ENCODE assay signal across 27 cellular contexts in genomic region chr5:9245071-9245470, GRCh38.
DNase-seq lines count a peak whose midpoint lies in the region; ATAC-seq and TF ChIP-seq lines count a peak whose summit lies in the region.
"Had no signal": no experiment of that assay in that cellular context is flagged by ENCODE, and none has a peak within 500 bp of the region (broad histone marks: within the 10 kb centered on the region; RNA-seq: fewer than 3 reads in every experiment).

No MANE protein-coding gene starts in this region.

- 67% methylated on average over 3 of the region's 3 CpGs for WGBS in GM23248 (ENCODE audit: low coverage in 1 of 2, low lambda C conversion rate in 2 of 2, missing lambda C conversion rate in 2 of 2), 2 experiments
- WGBS in SK-N-SH (ENCODE audit: low lambda C conversion rate), result 48% methylated on average over 3 of the region's 3 CpGs
- WGBS in gastroesophageal sphincter (ENCODE audit: low coverage in 1 of 2), 2 donors, result 60 to 81% methylated on average over 1 to 3 of the region's 3 CpGs

- H3K27me3 ChIP-seq in GM23248 (replicated peaks; ENCODE audit: insufficient read depth), result no peaks in the 10 kb centered on the region
- H3K27me3 ChIP-seq in SK-N-SH (ENCODE audit: insufficient read depth), result no peaks in the 10 kb centered on the region
- no peaks in the 10 kb centered on the region for H3K27me3 ChIP-seq in gastroesophageal sphincter
- H3K27me3 ChIP-seq: BLaER1, cardiac muscle cell, left lung, stomach, tibial nerve had no signal

- in situ Hi-C loops in GM23248 (cut with MboI), result no loop called here

- H3K4me2 ChIP-seq in GM23248 (ENCODE audit: unreplicated experiment), result no peak overlapping the region
- H3K4me2 ChIP-seq in SK-N-SH, result no peak overlapping the region
- H3K4me2 ChIP-seq: BLaER1 had no signal

- intact Hi-C loops in Right ventricle myocardium superior (cut with DNase I), result no loop called here

- no peak overlapping the region for H3K27ac ChIP-seq in GM23248
- no peak overlapping the region for H3K27ac ChIP-seq in SK-N-SH (ENCODE audit: low read depth in 2 of 2, low read length in 1 of 2)
- H3K27ac ChIP-seq in gastroesophageal sphincter, result no peak overlapping the region
- H3K27ac ChIP-seq: BLaER1, cardiac muscle cell, left lung, stomach had no signal

- POLR2A ChIA-PET in SK-N-SH (lab: Yijun Ruan, JAX), result no interaction called here

- DNase-seq in GM23248 (peak; percentile 32), SK-N-SH (no peak), globus pallidus (ENCODE audit: low spot score) (peak; percentile 65), retinal pigment epithelial cell (ENCODE audit: low read depth) (peak; percentile 50), Right ventricle myocardium superior (no peak)
- DNase-seq: activated CD4-positive, alpha-beta T cell treated with anti-CD3 and anti-CD28 coated beads, Interleukin-2, amount 50 U/mL, for 48 hours; cortex of kidney; GF-D8; immature natural killer cell; left lung; natural killer cell; NCI-H1092 treated with DMSO at 0.1 percent for 48 hours; NCI-H1930; NCI-H526; NK-92 treated with Interleukin-12 subunit alpha and Interleukin-12 subunit beta, amount 100 ng/mL, for 24 hours; SIG-M5; stimulated activated CD4-positive, alpha-beta T cell treated with anti-CD3 and anti-CD28 coated beads, Interleukin-2, amount 100 ng/mL, for 24 hours; stomach had no signal

- TF ChIP-seq RAD21 in SK-N-SH (IDR thresholded peaks at IDR 0.05; ENCODE audit: low read length), result no peak

- H3K9me3 ChIP-seq in GM23248 (ENCODE audit: low read depth) (no peaks in the 10 kb centered on the region), SK-N-SH (no peaks in the 10 kb centered on the region), gastroesophageal sphincter (no peaks in the 10 kb centered on the region)
- H3K9me3 ChIP-seq: BLaER1, left lung, stomach, tibial nerve had no signal

- H4K20me1 ChIP-seq in GM23248 (ENCODE audit: insufficient read depth) (no peaks in the 10 kb centered on the region), SK-N-SH (ENCODE audit: insufficient read depth) (no peaks in the 10 kb centered on the region)
- H4K20me1 ChIP-seq: BLaER1 had no signal

- CTCF ChIA-PET in SK-N-SH (lab: Yijun Ruan, JAX), result no interaction called here

- TF ChIP-seq CTCF in SK-N-SH (IDR thresholded peaks at IDR 0.05), result no peak
- no peak for TF ChIP-seq CTCF in retinal pigment epithelial cell (conservative IDR thresholded peaks at IDR 0.05; ENCODE audit: low read depth, low read length)
- no peak for TF ChIP-seq CTCF in gastroesophageal sphincter (IDR thresholded peaks at IDR 0.05)

- H3K4me3 ChIP-seq in GM23248, result no peak overlapping the region
- no peak overlapping the region for H3K4me3 ChIP-seq in SK-N-SH (ENCODE audit: low read depth in 2 of 2, low read length in 1 of 2)
- no peak overlapping the region for H3K4me3 ChIP-seq in retinal pigment epithelial cell (ENCODE audit: low read length)
- H3K4me3 ChIP-seq in gastroesophageal sphincter, result no peak overlapping the region
- H3K4me3 ChIP-seq: BLaER1, cardiac muscle cell, left lung, stomach, tibial nerve had no signal

- TF ChIP-seq EP300 in SK-N-SH (IDR thresholded peaks at IDR 0.05; ENCODE audit: borderline replicate concordance in 1 of 2, low read depth in 1 of 2, low read length in 1 of 2), result no peak
- TF ChIP-seq EP300 in gastroesophageal sphincter (IDR thresholded peaks at IDR 0.05), result no peak

- H3K9ac ChIP-seq in GM23248 (no peak overlapping the region), SK-N-SH (no peak overlapping the region)
- H3K9ac ChIP-seq: BLaER1 had no signal

- no peak overlapping the region for H2AFZ ChIP-seq in GM23248
- H2AFZ ChIP-seq in SK-N-SH (ENCODE audit: low read depth), result no peak overlapping the region; the same call in 1 of the 2 replicates

- no peaks in the 10 kb centered on the region for H3K79me2 ChIP-seq in GM23248 (ENCODE audit: insufficient read depth)
- no peaks in the 10 kb centered on the region for H3K79me2 ChIP-seq in SK-N-SH (ENCODE audit: insufficient read depth)

- no peaks in the 10 kb centered on the region for H3K9me2 ChIP-seq in GM23248 (ENCODE audit: insufficient read depth)
- no peaks in the 10 kb centered on the region for H3K9me2 ChIP-seq in SK-N-SH

- no peak for TF ChIP-seq POLR2A in gastroesophageal sphincter (IDR thresholded peaks at IDR 0.05)

- H3F3A ChIP-seq in GM23248 (ENCODE audit: insufficient read depth) (peaks cover 6% of the 10 kb centered on the region; the same call in 1 of the 2 replicates), SK-N-SH (replicated peaks; ENCODE audit: insufficient read depth) (no peaks in the 10 kb centered on the region)

- no peaks in the 10 kb centered on the region for H3K36me3 ChIP-seq in GM23248 (ENCODE audit: low read depth)
- H3K36me3 ChIP-seq in SK-N-SH (replicated peaks in 1 of 2; ENCODE audit: control insufficient read depth in 1 of 2, insufficient read depth in 2 of 2, low read length in 1 of 2), result no peaks in the 10 kb centered on the region
- no peaks in the 10 kb centered on the region for H3K36me3 ChIP-seq in gastroesophageal sphincter
- H3K36me3 ChIP-seq: BLaER1, cardiac muscle cell, left lung, stomach, tibial nerve had no signal

- ATAC-seq in gastroesophageal sphincter, result no peak
- ATAC-seq in GM19324 (IDR thresholded peaks at IDR 0.05; ENCODE audit: low FRiP score, unreplicated experiment), result no peak
- ATAC-seq in Right ventricle myocardium superior (ENCODE audit: poor library complexity), result no peak
- no peak for ATAC-seq in HG02678 (IDR thresholded peaks at IDR 0.05; ENCODE audit: unreplicated experiment)
- ATAC-seq: activated CD4-positive, CD25-positive, alpha-beta regulatory T cell treated with anti-CD3 and anti-CD28 coated beads, Interleukin-2, amount 50 U/mL, for 24 hours; activated naive CD4-positive, alpha-beta T cell treated with anti-CD3 and anti-CD28 coated beads, Interleukin-2, amount 50 U/mL, for 72 hours; esophagus mucosa; left lung; natural killer cell had no signal

- H3K4me1 ChIP-seq in GM23248 (ENCODE audit: insufficient read depth), result peaks cover 8% of the 10 kb centered on the region; the same call in 1 of the 2 replicates
- no peaks in the 10 kb centered on the region; a peak in 1 of 4 replicates for H3K4me1 ChIP-seq in SK-N-SH (ENCODE audit: control insufficient read depth in 1 of 2, insufficient read depth in 2 of 2, low read depth in 1 of 2, low read length in 1 of 2)
- H3K4me1 ChIP-seq in gastroesophageal sphincter, result no peaks in the 10 kb centered on the region
- H3K4me1 ChIP-seq: BLaER1, left lung, stomach had no signal

TF ChIP-seq in SK-N-SH, 30 proteins besides CTCF, POLR2A, EP300 and RAD21:
- no peak for TF ChIP-seq USF2 (IDR thresholded peaks at IDR 0.05; ENCODE audit: borderline replicate concordance, low read depth, low read length)
- TF ChIP-seq ZBTB33 (IDR thresholded peaks at IDR 0.05; ENCODE audit: borderline replicate concordance, low read depth), result no peak
- TF ChIP-seq RXRA (IDR thresholded peaks at IDR 0.05; ENCODE audit: borderline replicate concordance, low read depth), result no peak
- no peak for TF ChIP-seq GABPA (IDR thresholded peaks at IDR 0.05; ENCODE audit: low read depth)
- TF ChIP-seq FOXM1 (IDR thresholded peaks at IDR 0.05; ENCODE audit: low read depth), result no peak
- peak; percentile 66 for TF ChIP-seq GATA2 (CRISPR knock-in tag; IDR thresholded peaks at IDR 0.05)

Comparison
In these comparisons a context has a peak if more than half of its experiments do, and no peak if none do; other contexts are left out.
1. DNase-seq: peak in GM23248 (single experiment), globus pallidus (single experiment) and retinal pigment epithelial cell (single experiment); none in SK-N-SH (single experiment) and Right ventricle myocardium superior (single experiment).